1 cellular context compared by ENCODE assay signal in the genomic region with DNA sequence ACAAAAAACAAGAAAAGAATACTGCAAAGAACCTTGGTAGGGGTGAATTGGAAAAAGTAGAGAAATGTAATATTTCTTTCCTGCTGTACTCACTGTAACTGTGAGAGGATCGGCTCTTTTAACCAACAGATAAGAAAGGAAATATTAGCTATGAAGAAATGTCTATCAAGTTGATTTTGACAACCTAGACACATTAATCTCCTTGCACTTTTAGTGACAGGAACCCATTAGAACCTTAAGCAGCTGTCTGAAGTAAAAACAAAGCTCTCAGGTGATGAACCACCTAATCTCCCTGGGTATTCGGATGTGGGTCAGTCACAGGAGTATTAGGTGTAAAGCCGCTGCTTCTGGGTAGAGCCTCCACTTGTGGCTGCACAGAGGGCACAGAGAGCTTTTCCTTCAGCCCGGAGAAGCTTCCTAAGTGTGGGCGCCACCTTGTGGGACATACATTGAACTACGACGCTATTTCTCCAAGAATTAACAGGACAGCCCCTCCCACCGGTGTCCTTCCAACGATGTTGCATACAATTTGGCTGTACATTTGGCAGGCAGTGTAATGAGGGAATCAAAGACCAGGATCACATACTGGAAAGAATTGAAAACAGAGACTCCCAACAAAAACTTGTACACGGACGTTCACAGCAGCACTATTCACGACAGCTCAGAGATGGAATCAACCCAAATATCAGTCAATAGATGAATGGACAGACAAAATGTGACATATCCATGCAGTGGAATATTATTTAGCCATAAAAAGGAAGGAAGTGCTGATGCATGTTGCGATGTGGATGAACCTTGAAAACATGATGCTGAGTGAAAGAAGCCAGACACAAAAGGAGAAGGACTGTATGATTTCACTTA.
TF ChIP-seq lines count a peak whose summit lies in the region.

No MANE protein-coding gene starts in this region.

TF ChIP-seq in HepG2, 621 proteins besides CTCF, POLR2A, EP300 and RAD21 (continued from another document and continues in another):
- TF ChIP-seq, protein P1, sequence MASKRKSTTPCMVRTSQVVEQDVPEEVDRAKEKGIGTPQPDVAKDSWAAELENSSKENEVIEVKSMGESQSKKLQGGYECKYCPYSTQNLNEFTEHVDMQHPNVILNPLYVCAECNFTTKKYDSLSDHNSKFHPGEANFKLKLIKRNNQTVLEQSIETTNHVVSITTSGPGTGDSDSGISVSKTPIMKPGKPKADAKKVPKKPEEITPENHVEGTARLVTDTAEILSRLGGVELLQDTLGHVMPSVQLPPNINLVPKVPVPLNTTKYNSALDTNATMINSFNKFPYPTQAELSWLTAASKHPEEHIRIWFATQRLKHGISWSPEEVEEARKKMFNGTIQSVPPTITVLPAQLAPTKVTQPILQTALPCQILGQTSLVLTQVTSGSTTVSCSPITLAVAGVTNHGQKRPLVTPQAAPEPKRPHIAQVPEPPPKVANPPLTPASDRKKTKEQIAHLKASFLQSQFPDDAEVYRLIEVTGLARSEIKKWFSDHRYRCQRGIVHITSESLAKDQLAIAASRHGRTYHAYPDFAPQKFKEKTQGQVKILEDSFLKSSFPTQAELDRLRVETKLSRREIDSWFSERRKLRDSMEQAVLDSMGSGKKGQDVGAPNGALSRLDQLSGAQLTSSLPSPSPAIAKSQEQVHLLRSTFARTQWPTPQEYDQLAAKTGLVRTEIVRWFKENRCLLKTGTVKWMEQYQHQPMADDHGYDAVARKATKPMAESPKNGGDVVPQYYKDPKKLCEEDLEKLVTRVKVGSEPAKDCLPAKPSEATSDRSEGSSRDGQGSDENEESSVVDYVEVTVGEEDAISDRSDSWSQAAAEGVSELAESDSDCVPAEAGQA (IDR thresholded peaks at IDR 0.05; ENCODE audit: low read depth), result no peak
- TF ChIP-seq, protein P1 (CRISPR knock-in tag; IDR thresholded peaks at IDR 0.05; ENCODE audit: borderline replicate concordance), result no peak
- TF ChIP-seq ZNF253 (CRISPR knock-in tag; IDR thresholded peaks at IDR 0.05; ENCODE audit: borderline replicate concordance), result no peak
- 0 out of 2 replicates have a peak, but pooled peaks have one; percentile 32 for TF ChIP-seq KLF6 (CRISPR knock-in tag; IDR thresholded peaks at IDR 0.05)
- TF ChIP-seq, protein P2, sequence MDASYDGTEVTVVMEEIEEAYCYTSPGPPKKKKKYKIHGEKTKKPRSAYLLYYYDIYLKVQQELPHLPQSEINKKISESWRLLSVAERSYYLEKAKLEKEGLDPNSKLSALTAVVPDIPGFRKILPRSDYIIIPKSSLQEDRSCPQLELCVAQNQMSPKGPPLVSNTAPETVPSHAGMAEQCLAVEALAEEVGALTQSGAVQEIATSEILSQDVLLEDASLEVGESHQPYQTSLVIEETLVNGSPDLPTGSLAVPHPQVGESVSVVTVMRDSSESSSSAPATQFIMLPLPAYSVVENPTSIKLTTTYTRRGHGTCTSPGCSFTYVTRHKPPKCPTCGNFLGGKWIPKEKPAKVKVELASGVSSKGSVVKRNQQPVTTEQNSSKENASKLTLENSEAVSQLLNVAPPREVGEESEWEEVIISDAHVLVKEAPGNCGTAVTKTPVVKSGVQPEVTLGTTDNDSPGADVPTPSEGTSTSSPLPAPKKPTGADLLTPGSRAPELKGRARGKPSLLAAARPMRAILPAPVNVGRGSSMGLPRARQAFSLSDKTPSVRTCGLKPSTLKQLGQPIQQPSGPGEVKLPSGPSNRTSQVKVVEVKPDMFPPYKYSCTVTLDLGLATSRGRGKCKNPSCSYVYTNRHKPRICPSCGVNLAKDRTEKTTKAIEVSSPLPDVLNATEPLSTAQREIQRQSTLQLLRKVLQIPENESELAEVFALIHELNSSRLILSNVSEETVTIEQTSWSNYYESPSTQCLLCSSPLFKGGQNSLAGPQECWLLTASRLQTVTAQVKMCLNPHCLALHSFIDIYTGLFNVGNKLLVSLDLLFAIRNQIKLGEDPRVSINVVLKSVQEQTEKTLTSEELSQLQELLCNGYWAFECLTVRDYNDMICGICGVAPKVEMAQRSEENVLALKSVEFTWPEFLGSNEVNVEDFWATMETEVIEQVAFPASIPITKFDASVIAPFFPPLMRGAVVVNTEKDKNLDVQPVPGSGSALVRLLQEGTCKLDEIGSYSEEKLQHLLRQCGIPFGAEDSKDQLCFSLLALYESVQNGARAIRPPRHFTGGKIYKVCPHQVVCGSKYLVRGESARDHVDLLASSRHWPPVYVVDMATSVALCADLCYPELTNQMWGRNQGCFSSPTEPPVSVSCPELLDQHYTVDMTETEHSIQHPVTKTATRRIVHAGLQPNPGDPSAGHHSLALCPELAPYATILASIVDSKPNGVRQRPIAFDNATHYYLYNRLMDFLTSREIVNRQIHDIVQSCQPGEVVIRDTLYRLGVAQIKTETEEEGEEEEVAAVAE (CRISPR knock-in tag; IDR thresholded peaks at IDR 0.05; ENCODE audit: borderline replicate concordance), result no peak
- TF ChIP-seq ATM (IDR thresholded peaks at IDR 0.05; ENCODE audit: borderline replicate concordance), result no peak
- TF ChIP-seq MAFK (conservative IDR thresholded peaks at IDR 0.05 in 1 of 2, IDR thresholded peaks at IDR 0.05 in 1 of 2; ENCODE audit: low read length in 2 of 2), result no peak
- TF ChIP-seq HNRNPH1 (optimal IDR thresholded peaks at IDR 0.05; ENCODE audit: low read depth, low read length), result no peak
- TF ChIP-seq, protein P3, sequence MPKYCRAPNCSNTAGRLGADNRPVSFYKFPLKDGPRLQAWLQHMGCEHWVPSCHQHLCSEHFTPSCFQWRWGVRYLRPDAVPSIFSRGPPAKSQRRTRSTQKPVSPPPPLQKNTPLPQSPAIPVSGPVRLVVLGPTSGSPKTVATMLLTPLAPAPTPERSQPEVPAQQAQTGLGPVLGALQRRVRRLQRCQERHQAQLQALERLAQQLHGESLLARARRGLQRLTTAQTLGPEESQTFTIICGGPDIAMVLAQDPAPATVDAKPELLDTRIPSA (CRISPR knock-in tag; IDR thresholded peaks at IDR 0.05; ENCODE audit: borderline replicate concordance), result no peak
- no peak for TF ChIP-seq BRCA1 (CRISPR knock-in tag; IDR thresholded peaks at IDR 0.05)
- no peak for TF ChIP-seq SCMH1 (CRISPR knock-in tag; IDR thresholded peaks at IDR 0.05; ENCODE audit: borderline replicate concordance)
- TF ChIP-seq, protein P4, sequence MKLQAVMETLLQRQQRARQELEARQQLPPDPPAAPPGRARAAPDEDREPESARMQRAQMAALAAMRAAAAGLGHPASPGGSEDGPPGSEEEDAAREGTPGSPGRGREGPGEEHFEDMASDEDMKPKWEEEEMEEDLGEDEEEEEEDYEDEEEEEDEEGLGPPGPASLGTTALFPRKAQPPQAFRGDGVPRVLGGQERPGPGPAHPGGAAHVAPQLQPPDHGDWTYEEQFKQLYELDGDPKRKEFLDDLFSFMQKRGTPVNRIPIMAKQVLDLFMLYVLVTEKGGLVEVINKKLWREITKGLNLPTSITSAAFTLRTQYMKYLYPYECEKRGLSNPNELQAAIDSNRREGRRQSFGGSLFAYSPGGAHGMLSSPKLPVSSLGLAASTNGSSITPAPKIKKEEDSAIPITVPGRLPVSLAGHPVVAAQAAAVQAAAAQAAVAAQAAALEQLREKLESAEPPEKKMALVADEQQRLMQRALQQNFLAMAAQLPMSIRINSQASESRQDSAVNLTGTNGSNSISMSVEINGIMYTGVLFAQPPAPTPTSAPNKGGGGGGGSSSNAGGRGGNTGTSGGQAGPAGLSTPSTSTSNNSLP (IDR thresholded peaks at IDR 0.05; ENCODE audit: low read depth, low read length), result 0 out of 2 replicates have a peak, but pooled peaks have one; percentile 29
- TF ChIP-seq ZNF749 (CRISPR knock-in tag; IDR thresholded peaks at IDR 0.05; ENCODE audit: borderline replicate concordance), result no peak
- no peak for TF ChIP-seq CEBPB (IDR thresholded peaks at IDR 0.05; ENCODE audit: borderline replicate concordance, low read depth, low read length)
- TF ChIP-seq, protein P5, sequence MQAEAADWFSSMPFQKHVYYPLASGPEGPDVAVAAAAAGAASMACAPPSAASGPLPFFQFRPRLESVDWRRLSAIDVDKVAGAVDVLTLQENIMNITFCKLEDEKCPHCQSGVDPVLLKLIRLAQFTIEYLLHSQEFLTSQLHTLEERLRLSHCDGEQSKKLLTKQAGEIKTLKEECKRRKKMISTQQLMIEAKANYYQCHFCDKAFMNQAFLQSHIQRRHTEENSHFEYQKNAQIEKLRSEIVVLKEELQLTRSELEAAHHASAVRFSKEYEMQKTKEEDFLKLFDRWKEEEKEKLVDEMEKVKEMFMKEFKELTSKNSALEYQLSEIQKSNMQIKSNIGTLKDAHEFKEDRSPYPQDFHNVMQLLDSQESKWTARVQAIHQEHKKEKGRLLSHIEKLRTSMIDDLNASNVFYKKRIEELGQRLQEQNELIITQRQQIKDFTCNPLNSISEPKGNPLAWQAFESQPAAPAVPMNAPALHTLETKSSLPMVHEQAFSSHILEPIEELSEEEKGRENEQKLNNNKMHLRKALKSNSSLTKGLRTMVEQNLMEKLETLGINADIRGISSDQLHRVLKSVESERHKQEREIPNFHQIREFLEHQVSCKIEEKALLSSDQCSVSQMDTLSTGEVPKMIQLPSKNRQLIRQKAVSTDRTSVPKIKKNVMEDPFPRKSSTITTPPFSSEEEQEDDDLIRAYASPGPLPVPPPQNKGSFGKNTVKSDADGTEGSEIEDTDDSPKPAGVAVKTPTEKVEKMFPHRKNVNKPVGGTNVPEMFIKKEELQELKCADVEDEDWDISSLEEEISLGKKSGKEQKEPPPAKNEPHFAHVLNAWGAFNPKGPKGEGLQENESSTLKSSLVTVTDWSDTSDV (CRISPR knock-in tag; IDR thresholded peaks at IDR 0.05), result no peak
- 0 out of 2 replicates have a peak, but pooled peaks have one; percentile 42 for TF ChIP-seq ZKSCAN8 (CRISPR knock-in tag; IDR thresholded peaks at IDR 0.05; ENCODE audit: borderline replicate concordance)
- TF ChIP-seq, protein P6, sequence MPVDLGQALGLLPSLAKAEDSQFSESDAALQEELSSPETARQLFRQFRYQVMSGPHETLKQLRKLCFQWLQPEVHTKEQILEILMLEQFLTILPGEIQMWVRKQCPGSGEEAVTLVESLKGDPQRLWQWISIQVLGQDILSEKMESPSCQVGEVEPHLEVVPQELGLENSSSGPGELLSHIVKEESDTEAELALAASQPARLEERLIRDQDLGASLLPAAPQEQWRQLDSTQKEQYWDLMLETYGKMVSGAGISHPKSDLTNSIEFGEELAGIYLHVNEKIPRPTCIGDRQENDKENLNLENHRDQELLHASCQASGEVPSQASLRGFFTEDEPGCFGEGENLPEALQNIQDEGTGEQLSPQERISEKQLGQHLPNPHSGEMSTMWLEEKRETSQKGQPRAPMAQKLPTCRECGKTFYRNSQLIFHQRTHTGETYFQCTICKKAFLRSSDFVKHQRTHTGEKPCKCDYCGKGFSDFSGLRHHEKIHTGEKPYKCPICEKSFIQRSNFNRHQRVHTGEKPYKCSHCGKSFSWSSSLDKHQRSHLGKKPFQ (CRISPR knock-in tag; IDR thresholded peaks at IDR 0.05; ENCODE audit: insufficient replicate concordance), result no peak
- no peak for TF ChIP-seq GZF1 (CRISPR knock-in tag; IDR thresholded peaks at IDR 0.05)
- TF ChIP-seq MXI1 (IDR thresholded peaks at IDR 0.05; ENCODE audit: borderline replicate concordance, low read depth, low read length), result no peak
- no peak for TF ChIP-seq TSC22D2 (CRISPR knock-in tag; IDR thresholded peaks at IDR 0.05; ENCODE audit: borderline replicate concordance)
- TF ChIP-seq, protein P7, sequence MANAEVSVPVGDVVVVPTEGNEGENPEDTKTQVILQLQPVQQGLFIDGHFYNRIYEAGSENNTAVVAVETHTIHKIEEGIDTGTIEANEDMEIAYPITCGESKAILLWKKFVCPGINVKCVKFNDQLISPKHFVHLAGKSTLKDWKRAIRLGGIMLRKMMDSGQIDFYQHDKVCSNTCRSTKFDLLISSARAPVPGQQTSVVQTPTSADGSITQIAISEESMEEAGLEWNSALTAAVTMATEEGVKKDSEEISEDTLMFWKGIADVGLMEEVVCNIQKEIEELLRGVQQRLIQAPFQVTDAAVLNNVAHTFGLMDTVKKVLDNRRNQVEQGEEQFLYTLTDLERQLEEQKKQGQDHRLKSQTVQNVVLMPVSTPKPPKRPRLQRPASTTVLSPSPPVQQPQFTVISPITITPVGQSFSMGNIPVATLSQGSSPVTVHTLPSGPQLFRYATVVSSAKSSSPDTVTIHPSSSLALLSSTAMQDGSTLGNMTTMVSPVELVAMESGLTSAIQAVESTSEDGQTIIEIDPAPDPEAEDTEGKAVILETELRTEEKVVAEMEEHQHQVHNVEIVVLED (CRISPR knock-in tag; IDR thresholded peaks at IDR 0.05; ENCODE audit: borderline replicate concordance), result no peak
- peak; percentile 92 for TF ChIP-seq STAG1 (CRISPR knock-in tag; IDR thresholded peaks at IDR 0.05)
- TF ChIP-seq, protein P8, sequence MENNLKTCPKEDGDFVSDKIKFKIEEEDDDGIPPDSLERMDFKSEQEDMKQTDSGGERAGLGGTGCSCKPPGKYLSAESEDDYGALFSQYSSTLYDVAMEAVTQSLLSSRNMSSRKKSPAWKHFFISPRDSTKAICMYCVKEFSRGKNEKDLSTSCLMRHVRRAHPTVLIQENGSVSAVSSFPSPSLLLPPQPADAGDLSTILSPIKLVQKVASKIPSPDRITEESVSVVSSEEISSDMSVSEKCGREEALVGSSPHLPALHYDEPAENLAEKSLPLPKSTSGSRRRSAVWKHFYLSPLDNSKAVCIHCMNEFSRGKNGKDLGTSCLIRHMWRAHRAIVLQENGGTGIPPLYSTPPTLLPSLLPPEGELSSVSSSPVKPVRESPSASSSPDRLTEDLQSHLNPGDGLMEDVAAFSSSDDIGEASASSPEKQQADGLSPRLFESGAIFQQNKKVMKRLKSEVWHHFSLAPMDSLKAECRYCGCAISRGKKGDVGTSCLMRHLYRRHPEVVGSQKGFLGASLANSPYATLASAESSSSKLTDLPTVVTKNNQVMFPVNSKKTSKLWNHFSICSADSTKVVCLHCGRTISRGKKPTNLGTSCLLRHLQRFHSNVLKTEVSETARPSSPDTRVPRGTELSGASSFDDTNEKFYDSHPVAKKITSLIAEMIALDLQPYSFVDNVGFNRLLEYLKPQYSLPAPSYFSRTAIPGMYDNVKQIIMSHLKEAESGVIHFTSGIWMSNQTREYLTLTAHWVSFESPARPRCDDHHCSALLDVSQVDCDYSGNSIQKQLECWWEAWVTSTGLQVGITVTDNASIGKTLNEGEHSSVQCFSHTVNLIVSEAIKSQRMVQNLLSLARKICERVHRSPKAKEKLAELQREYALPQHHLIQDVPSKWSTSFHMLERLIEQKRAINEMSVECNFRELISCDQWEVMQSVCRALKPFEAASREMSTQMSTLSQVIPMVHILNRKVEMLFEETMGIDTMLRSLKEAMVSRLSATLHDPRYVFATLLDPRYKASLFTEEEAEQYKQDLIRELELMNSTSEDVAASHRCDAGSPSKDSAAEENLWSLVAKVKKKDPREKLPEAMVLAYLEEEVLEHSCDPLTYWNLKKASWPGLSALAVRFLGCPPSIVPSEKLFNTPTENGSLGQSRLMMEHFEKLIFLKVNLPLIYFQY (CRISPR knock-in tag; IDR thresholded peaks at IDR 0.05; ENCODE audit: borderline replicate concordance), result 0 out of 2 replicates have a peak, but pooled peaks have one; percentile 41
